ENCODE assay signal across 22 cellular contexts in genomic region chr1:31800677-31800967, GRCh38. TPM values are rescaled to one million over a fixed set of nuclear protein-coding genes. Genes with fewer than 3 reads are reported as not detected.
A peak's percentile ranks its signal among the peaks of the same experiment; 100 is the strongest.
DNase-seq lines count a peak whose midpoint lies in the region; ATAC-seq, FAIRE-seq and TF ChIP-seq lines count a peak whose summit lies in the region.
"Had no signal": no experiment of that assay in that cellular context is flagged by ENCODE, and none has a peak within 500 bp of the region (broad histone marks: within the 10 kb centered on the region; RNA-seq: fewer than 3 reads in every experiment).

No MANE protein-coding gene starts in this region.

- no peak for FAIRE-seq in HTR-8/SVneo (lab: Jason Lieb, UNC)
- FAIRE-seq: GM12891, GM18507, RCC 7860 had no signal

- ATAC-seq in left lobe of liver (no peak), sciatic nerve (no peak), mucosa of descending colon (no peak)
- ATAC-seq: CD8-positive, alpha-beta T cell had no signal

- H3K9ac ChIP-seq in BLaER1, result no peak overlapping the region

- H3K4me2 ChIP-seq in BLaER1, result peak overlapping the region; percentile 61
- H3K4me2 ChIP-seq: GM23338 had no signal

- no peak overlapping the region for H3K27ac ChIP-seq in BLaER1
- H3K27ac ChIP-seq: SJSA1 had no signal

- H3K9me3 ChIP-seq in BLaER1 (no peaks in the 10 kb centered on the region), mucosa of descending colon (no peaks in the 10 kb centered on the region)
- H3K9me3 ChIP-seq: HAP-1, SJSA1 had no signal

- no peaks in the 10 kb centered on the region for H3K36me3 ChIP-seq in BLaER1
- H3K36me3 ChIP-seq in mucosa of descending colon (ENCODE audit: low read depth), result no peaks in the 10 kb centered on the region
- H3K36me3 ChIP-seq: HAP-1 had no signal

- peaks cover 56% of the 10 kb centered on the region for H3K4me1 ChIP-seq in BLaER1
- no peaks in the 10 kb centered on the region for H3K4me1 ChIP-seq in mucosa of descending colon (ENCODE audit: low read depth)

- no peak overlapping the region for H3K4me3 ChIP-seq in BLaER1
- H3K4me3 ChIP-seq in mucosa of descending colon, result no peak overlapping the region
- H3K4me3 ChIP-seq: GM23338, HAP-1, SJSA1 had no signal

- TF ChIP-seq CTCF in mucosa of descending colon (IDR thresholded peaks at IDR 0.05), result no peak

- H4K20me1 ChIP-seq in BLaER1, result no peaks in the 10 kb centered on the region

- CTCF ChIA-PET in HEK293T (lab: Yijun Ruan, JAX), result interaction anchor here (1.1 to 3.7 kb wide), 2 partner anchors 12 to 15 kb away, joined by 3 to 21 read pairs; partner anchors contain the start of gene SPOCD1

- POLR2A ChIA-PET in HEK293T (lab: Yijun Ruan, JAX), result no interaction called here

- H3K27me3 ChIP-seq in BLaER1, result no peaks in the 10 kb centered on the region
- H3K27me3 ChIP-seq: SJSA1 had no signal

- DNase-seq in HEK293T (ENCODE audit: extremely low spot score) (no peak), left lobe of liver (ENCODE audit: low spot score) (peak; percentile 29), sciatic nerve (ENCODE audit: low spot score) (peak; percentile 39), anterior cingulate cortex (lab: John Stamatoyannopoulos, UW) (no peak), HTR-8/SVneo (ENCODE audit: insufficient read length, low spot score) (no peak), mucosa of descending colon (no peak)
- DNase-seq: DMS153, NCI-H1105, NCI-H146, NCI-H2029 treated with DMSO at 0.1 percent for 48 hours, NCI-H2171, NCI-H345, NCI-H524 treated with DMSO at 0.1 percent for 48 hours, OCI-M1 had no signal

- intact Hi-C loops in sciatic nerve (cut with DNase I), result no loop called here
- intact Hi-C loops in mucosa of descending colon (cut with DNase I, micrococcal nuclease), result no loop called here

TF ChIP-seq in HEK293T, 16 proteins besides CTCF, POLR2A, EP300 and RAD21:
- TF ChIP-seq ARNT (IDR thresholded peaks at IDR 0.05) (0 out of 2 replicates have a peak, but pooled peaks have one; percentile 6), FOXA1 (IDR thresholded peaks at IDR 0.05) (no peak)

RNA-seq across cellular contexts. Expression of gene SPOCD1, which starts 15.2 kb away (rescaled TPM):
- total RNA-seq in left lobe of liver (0.08 TPM), sciatic nerve (1.3 TPM), mucosa of descending colon (under 1 TPM in 1 of 3 donors, not detected in 2; 0.99 TPM)
- total RNA-seq: CD8-positive, alpha-beta T cell had no signal

RNA-seq across cellular contexts. Expression of gene ADGRB2, which starts 36.5 kb away (rescaled TPM):
- not detected for total RNA-seq in left lobe of liver
- total RNA-seq in sciatic nerve, result 5.2 TPM
- total RNA-seq in mucosa of descending colon, result 1 to 10 TPM in 1 of 3 donors, under 1 TPM in 2; 0.55 to 3.8 (median 0.65) TPM

Comparison
In these comparisons a context has a peak if more than half of its experiments do, and no peak if none do; other contexts are left out.
1. DNase-seq: peak in left lobe of liver (single experiment) and sciatic nerve (single experiment); none in HEK293T (single experiment), anterior cingulate cortex (0 of 58), HTR-8/SVneo (single experiment) and mucosa of descending colon (0 of 3).